23 cellular contexts compared by ENCODE assay signal in genomic region chr9:12748016-12748415, GRCh38. TPM values are rescaled to one million over a fixed set of nuclear protein-coding genes. Genes with fewer than 3 reads are reported as not detected.
A peak's percentile ranks its signal among the peaks of the same experiment; 100 is the strongest.
DNase-seq lines count a peak whose midpoint lies in the region; ATAC-seq and TF ChIP-seq lines count a peak whose summit lies in the region.
"Had no signal": no experiment of that assay in that cellular context is flagged by ENCODE, and none has a peak within 500 bp of the region (broad histone marks: within the 10 kb centered on the region; RNA-seq: fewer than 3 reads in every experiment).

No MANE protein-coding gene starts in this region.

- H3K4me2 ChIP-seq in mammary epithelial cell (ENCODE audit: insufficient read depth, low read depth, low read length) = peak overlapping the region; percentile 23

- no peaks in the 10 kb centered on the region for H3K36me3 Mint-ChIP-seq in HFFc6 (ENCODE audit: low read depth)
- H3K36me3 Mint-ChIP-seq in naive thymus-derived CD8-positive, alpha-beta T cell = no peaks in the 10 kb centered on the region
- no peaks in the 10 kb centered on the region for H3K36me3 Mint-ChIP-seq in activated naive CD4-positive, alpha-beta T cell treated with anti-CD3 and anti-CD28 coated beads, Interleukin-2, amount 10 ng/mL, durations not matched to agents 7 days and 5 days
- H3K36me3 Mint-ChIP-seq: activated CD4-positive, alpha-beta memory T cell treated with anti-CD3 and anti-CD28 coated beads for 36 hours; activated naive CD8-positive, alpha-beta T cell treated with anti-CD3 and anti-CD28 coated beads, Interleukin-2, amount 10 ng/mL, durations not matched to agents 7 days and 5 days; IgD-negative memory B cell; T-cell had no signal

- no TSS peak for BruUV-seq in mammary epithelial cell (replicated peaks; lab: Mats Ljungman, UMichigan)

- no peaks in the 10 kb centered on the region for H4K20me1 ChIP-seq in mammary epithelial cell (ENCODE audit: insufficient read depth, low read length)

- ATAC-seq in foreskin keratinocyte (peak; percentile 99), HG02884 (IDR thresholded peaks at IDR 0.05; ENCODE audit: unreplicated experiment) (no peak)
- no peak for ATAC-seq in naive thymus-derived CD8-positive, alpha-beta T cell
- ATAC-seq: activated T-cell treated with anti-CD3 and anti-CD28 coated beads, Interleukin-2, amount 50 U/mL, for 4 hours; effector memory CD8-positive, alpha-beta T cell; T-cell had no signal

- no peaks in the 10 kb centered on the region for H3K9me3 Mint-ChIP-seq in HFFc6
- peaks cover 0 to 48% (median 9%) of the 10 kb centered on the region in 9 donors for H3K9me3 Mint-ChIP-seq in naive thymus-derived CD8-positive, alpha-beta T cell
- H3K9me3 Mint-ChIP-seq in activated naive CD4-positive, alpha-beta T cell treated with anti-CD3 and anti-CD28 coated beads, Interleukin-2, amount 10 ng/mL, durations not matched to agents 7 days and 5 days = peaks cover 17% of the 10 kb centered on the region
- H3K9me3 Mint-ChIP-seq: H9 had no signal

- H3K4me3 ChIP-seq in mammary epithelial cell (replicated peaks in 1 of 3; ENCODE audit: insufficient read depth in 1 of 3, low read depth in 2 of 3, low read length in 3 of 3) = no peak overlapping the region
- H3K4me3 ChIP-seq: uterus had no signal

- no peaks in the 10 kb centered on the region for H3K27me3 ChIP-seq in mammary epithelial cell (ENCODE audit: insufficient read depth, low read length)
- H3K27me3 ChIP-seq in foreskin keratinocyte = no peaks in the 10 kb centered on the region
- H3K27me3 ChIP-seq: uterus had no signal

- H3K4me1 Mint-ChIP-seq in HFFc6 (ENCODE audit: low read depth) = no peaks in the 10 kb centered on the region; the same call in 1 of the 2 replicates
- no peaks in the 10 kb centered on the region for H3K4me1 Mint-ChIP-seq in naive thymus-derived CD8-positive, alpha-beta T cell
- H3K4me1 Mint-ChIP-seq in activated naive CD4-positive, alpha-beta T cell treated with anti-CD3 and anti-CD28 coated beads, Interleukin-2, amount 10 ng/mL, durations not matched to agents 7 days and 5 days = no peaks in the 10 kb centered on the region
- H3K4me1 Mint-ChIP-seq: activated naive CD8-positive, alpha-beta T cell treated with anti-CD3 and anti-CD28 coated beads, Interleukin-2, amount 10 ng/mL, durations not matched to agents 7 days and 5 days; H9; neural crest cell; T-cell had no signal

- H3K27ac Mint-ChIP-seq in HFFc6 = no peak overlapping the region
- H3K27ac Mint-ChIP-seq in naive thymus-derived CD8-positive, alpha-beta T cell = no peak overlapping the region
- no peak overlapping the region for H3K27ac Mint-ChIP-seq in activated naive CD4-positive, alpha-beta T cell treated with anti-CD3 and anti-CD28 coated beads, Interleukin-2, amount 10 ng/mL, durations not matched to agents 7 days and 5 days
- H3K27ac Mint-ChIP-seq: activated CD4-positive, alpha-beta memory T cell treated with anti-CD3 and anti-CD28 coated beads for 36 hours; activated naive CD8-positive, alpha-beta T cell treated with anti-CD3 and anti-CD28 coated beads, Interleukin-2, amount 10 ng/mL, durations not matched to agents 7 days and 5 days; effector memory CD8-positive, alpha-beta T cell; H9; IgD-negative memory B cell; stimulated activated naive CD8-positive, alpha-beta T cell treated with anti-CD3 and anti-CD28 coated beads, Interleukin-15, Interleukin-2, amounts not matched to agents 100 ng/mL and 50 ng/mL, for 24 hours; T-cell had no signal

- H3K4me1 ChIP-seq in mammary epithelial cell (ENCODE audit: insufficient read depth, low read length) (peaks cover 4% of the 10 kb centered on the region), foreskin keratinocyte (peaks cover 4% of the 10 kb centered on the region)
- H3K4me1 ChIP-seq: uterus had no signal

- H3K79me2 ChIP-seq in mammary epithelial cell (ENCODE audit: insufficient read depth, low read length) = no peaks in the 10 kb centered on the region

- peak overlapping the region; percentile 6 for H3K9ac ChIP-seq in mammary epithelial cell (ENCODE audit: insufficient read depth, low read length)

- CTCF ChIA-PET in mammary epithelial cell (lab: Charles Lee; ENCODE audit: low non-redundant PET) = no interaction called here
- CTCF ChIA-PET in activated naive CD4-positive, alpha-beta T cell treated with anti-CD3 and anti-CD28 coated beads, Interleukin-2, amount 10 ng/mL, durations not matched to agents 7 days and 5 days (lab: Charles Lee) = no interaction called here

- dilution Hi-C loops in mammary epithelial cell (cut with HindIII; ENCODE audit: low sequenced_read_pairs) = no loop called here

- H3K36me3 ChIP-seq in mammary epithelial cell (ENCODE audit: insufficient read depth, low read length) = no peaks in the 10 kb centered on the region
- H3K36me3 ChIP-seq: uterus, WERI-Rb-1 had no signal

- no peak overlapping the region for H3K4me3 Mint-ChIP-seq in HFFc6
- no peak overlapping the region for H3K4me3 Mint-ChIP-seq in naive thymus-derived CD8-positive, alpha-beta T cell
- H3K4me3 Mint-ChIP-seq in activated naive CD4-positive, alpha-beta T cell treated with anti-CD3 and anti-CD28 coated beads, Interleukin-2, amount 10 ng/mL, durations not matched to agents 7 days and 5 days = no peak overlapping the region
- H3K4me3 Mint-ChIP-seq: activated CD4-positive, alpha-beta memory T cell treated with anti-CD3 and anti-CD28 coated beads for 36 hours; activated naive CD8-positive, alpha-beta T cell treated with anti-CD3 and anti-CD28 coated beads, Interleukin-2, amount 10 ng/mL, durations not matched to agents 7 days and 5 days; activated T-cell treated with anti-CD3 and anti-CD28 coated beads, Interleukin-2, amount 50 U/mL, for 4 hours; effector memory CD8-positive, alpha-beta T cell; H9; IgD-negative memory B cell; neural crest cell; stimulated activated naive CD8-positive, alpha-beta T cell treated with anti-CD3 and anti-CD28 coated beads, Interleukin-15, Interleukin-2, amounts not matched to agents 100 ng/mL and 50 ng/mL, for 24 hours; T-cell had no signal

- no peaks in the 10 kb centered on the region for H3K9me3 ChIP-seq in mammary epithelial cell (replicated peaks; ENCODE audit: insufficient read depth, low read length)
- H3K9me3 ChIP-seq: uterus had no signal

- DNase-seq in AG08395 (ENCODE audit: low spot score) (peak; percentile 39), HFFc6 (peak; percentile 47), mammary epithelial cell (peak; percentile 92), foreskin keratinocyte (peak; percentile 53 to 79)
- DNase-seq in stimulated activated CD4-positive, alpha-beta T cell treated with anti-CD3 and anti-CD28 coated beads, Interleukin-4, amount 100 ng/mL, for 1 hour = no peak
- DNase-seq in naive thymus-derived CD8-positive, alpha-beta T cell = no peak
- DNase-seq in activated naive CD4-positive, alpha-beta T cell treated with anti-CD3 and anti-CD28 coated beads, Interleukin-2, amount 10 ng/mL, durations not matched to agents 7 days and 5 days = no peak
- DNase-seq: activated CD4-positive, alpha-beta memory T cell treated with anti-CD3 and anti-CD28 coated beads for 36 hours; activated naive CD8-positive, alpha-beta T cell treated with anti-CD3 and anti-CD28 coated beads, Interleukin-2, amount 10 ng/mL, durations not matched to agents 7 days and 5 days; activated T-cell treated with anti-CD3 and anti-CD28 coated beads, Interleukin-2, amount 50 U/mL, for 4 hours; caudate nucleus; effector memory CD8-positive, alpha-beta T cell; H9; mesendoderm; NCI-H1092 treated with DMSO at 0.1 percent for 48 hours; stimulated activated CD4-positive, alpha-beta T cell treated with anti-CD3 and anti-CD28 coated beads, Interleukin-15, amount 100 ng/mL, for 24 hours; T-cell; uterus; WERI-Rb-1 had no signal

- H2AFZ ChIP-seq in mammary epithelial cell (ENCODE audit: low read depth, low read length) = peak overlapping the region; percentile 41

- peaks cover 2% of the 10 kb centered on the region; the same call in 1 of the 2 replicates for H3K27me3 Mint-ChIP-seq in HFFc6 (ENCODE audit: insufficient read depth)
- H3K27me3 Mint-ChIP-seq in naive thymus-derived CD8-positive, alpha-beta T cell = no peaks in the 10 kb centered on the region
- H3K27me3 Mint-ChIP-seq in activated naive CD4-positive, alpha-beta T cell treated with anti-CD3 and anti-CD28 coated beads, Interleukin-2, amount 10 ng/mL, durations not matched to agents 7 days and 5 days = no peaks in the 10 kb centered on the region
- H3K27me3 Mint-ChIP-seq: activated CD4-positive, alpha-beta memory T cell treated with anti-CD3 and anti-CD28 coated beads for 36 hours; activated naive CD8-positive, alpha-beta T cell treated with anti-CD3 and anti-CD28 coated beads, Interleukin-2, amount 10 ng/mL, durations not matched to agents 7 days and 5 days; effector memory CD8-positive, alpha-beta T cell; IgD-negative memory B cell; stimulated activated naive CD8-positive, alpha-beta T cell treated with anti-CD3 and anti-CD28 coated beads, Interleukin-15, Interleukin-2, amounts not matched to agents 100 ng/mL and 50 ng/mL, for 24 hours; T-cell had no signal

- H3K27ac ChIP-seq in mammary epithelial cell (ENCODE audit: insufficient read depth, low read depth, low read length) = peak overlapping the region; percentile 80
- H3K27ac ChIP-seq in foreskin keratinocyte = peak overlapping the region; percentile 85
- H3K27ac ChIP-seq: uterus, WERI-Rb-1 had no signal

- POLR2A ChIA-PET in naive thymus-derived CD8-positive, alpha-beta T cell (lab: Charles Lee) = no interaction called here

- in situ Hi-C loops in mammary epithelial cell (cut with MboI; ENCODE audit: low sequenced_read_pairs in 2 of 2) = no loop called here

- WGBS in mammary epithelial cell (ENCODE audit: low coverage, missing lambda C conversion rate) = 75% methylated on average over 1 of the region's 1 CpG

- TF ChIP-seq CTCF in HFFc6 (IDR thresholded peaks at IDR 0.05) (no peak), mammary epithelial cell (conservative IDR thresholded peaks at IDR 0.05 in 1 of 2, IDR thresholded peaks at IDR 0.05 in 1 of 2; ENCODE audit: extremely low read depth in 1 of 2, insufficient read depth in 1 of 2, low read depth in 1 of 2, low read length in 2 of 2) (no peak), foreskin keratinocyte (conservative IDR thresholded peaks at IDR 0.05) (no peak)

- intact Hi-C loops in mammary epithelial cell (cut with micrococcal nuclease) = no loop called here

RNA-seq across cellular contexts. Expression of gene LURAP1L, which starts 26.8 kb away (rescaled TPM):
- 1 to 10 TPM; 1.1 to 1.7 (median 1.3) TPM for total RNA-seq in HFFc6 (2021; fragmentation: NEBNext Ultra II Directional; extraction: Animal tissue kit (Norgen Biotek cat#: 25700))
- total RNA-seq in mammary epithelial cell = 10 to 100 TPM; 52.9 to 57.8 TPM
- polyA plus RNA-seq in mammary epithelial cell = 16.6 TPM
- polyA minus RNA-seq in mammary epithelial cell = 20.7 TPM
- 3.6 TPM in 2 replicates for total RNA-seq in foreskin keratinocyte
- 2.4 and 2.7 TPM in 2 replicates for polyA plus RNA-seq in foreskin keratinocyte
- not detected for total RNA-seq in naive thymus-derived CD8-positive, alpha-beta T cell
- not detected for polyA plus RNA-seq in naive thymus-derived CD8-positive, alpha-beta T cell
- total RNA-seq: activated CD4-positive, alpha-beta memory T cell treated with anti-CD3 and anti-CD28 coated beads for 36 hours; activated naive CD8-positive, alpha-beta T cell treated with anti-CD3 and anti-CD28 coated beads, Interleukin-2, amount 10 ng/mL, durations not matched to agents 7 days and 5 days; activated T-cell treated with anti-CD3 and anti-CD28 coated beads, Interleukin-2, amount 50 U/mL, for 4 hours; T-cell had no signal
- polyA plus RNA-seq: IgD-negative memory B cell had no signal

RNA-seq across cellular contexts. Expression of gene TYRP1, which starts 54.8 kb away (rescaled TPM):
- not detected for total RNA-seq in HFFc6 (2021; fragmentation: NEBNext Ultra II Directional; extraction: Animal tissue kit (Norgen Biotek cat#: 25700))
- not detected for total RNA-seq in mammary epithelial cell
- polyA plus RNA-seq in mammary epithelial cell = not detected
- polyA minus RNA-seq in mammary epithelial cell = not detected
- 0.18 and 0.61 TPM in 2 replicates for total RNA-seq in foreskin keratinocyte
- polyA plus RNA-seq in foreskin keratinocyte = 0.10 and 0.22 TPM in 2 replicates
- total RNA-seq in naive thymus-derived CD8-positive, alpha-beta T cell = not detected
- polyA plus RNA-seq in naive thymus-derived CD8-positive, alpha-beta T cell = not detected
- total RNA-seq: activated CD4-positive, alpha-beta memory T cell treated with anti-CD3 and anti-CD28 coated beads for 36 hours; activated naive CD8-positive, alpha-beta T cell treated with anti-CD3 and anti-CD28 coated beads, Interleukin-2, amount 10 ng/mL, durations not matched to agents 7 days and 5 days; activated T-cell treated with anti-CD3 and anti-CD28 coated beads, Interleukin-2, amount 50 U/mL, for 4 hours; H9; neural crest cell; T-cell had no signal
- polyA plus RNA-seq: IgD-negative memory B cell had no signal

Comparison
In these comparisons a context has a peak if more than half of its experiments do, and no peak if none do; other contexts are left out.
1. DNase-seq: peak in AG08395 (single experiment), HFFc6 (single experiment), mammary epithelial cell (single experiment) and foreskin keratinocyte (2 of 2); none in stimulated activated CD4-positive, alpha-beta T cell treated with anti-CD3 and anti-CD28 coated beads, Interleukin-4, amount 100 ng/mL, for 1 hour (single experiment), naive thymus-derived CD8-positive, alpha-beta T cell (0 of 10) and activated naive CD4-positive, alpha-beta T cell treated with anti-CD3 and anti-CD28 coated beads, Interleukin-2, amount 10 ng/mL, durations not matched to agents 7 days and 5 days (single experiment).
2. RNA of gene LURAP1L, which starts 26.8 kb away (total RNA-seq): 52.9 to 57.8 TPM in mammary epithelial cell; 3.6 TPM in foreskin keratinocyte, 1.1 to 1.7 TPM in HFFc6 and not detected in naive thymus-derived CD8-positive, alpha-beta T cell; every median in the first group is over 10 times any median in the second.